Comparison of ENCODE assay signal across 11 cellular contexts in the genomic region with DNA sequence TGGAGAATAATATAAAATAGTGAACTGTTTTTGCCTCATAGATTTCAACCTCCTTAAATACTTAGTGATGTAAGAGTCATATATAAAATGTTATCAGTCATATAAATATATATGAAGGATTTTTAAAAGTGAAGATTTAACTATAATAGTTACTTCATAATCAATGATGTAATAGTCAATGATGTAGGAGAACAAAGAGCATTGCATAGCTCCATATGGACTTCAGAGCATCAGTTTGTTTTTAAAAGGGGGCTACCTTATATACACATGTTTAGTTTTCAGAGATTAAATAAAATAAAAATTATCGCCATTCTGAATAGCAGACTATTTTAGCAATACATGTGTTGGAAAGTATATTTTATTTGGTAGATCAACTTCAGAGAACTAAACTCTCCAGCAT. TPM values are rescaled to one million over a fixed set of nuclear protein-coding genes. Genes with fewer than 3 reads are reported as not detected.
A peak's percentile ranks its signal among the peaks of the same experiment; 100 is the strongest.
DNase-seq lines count a peak whose midpoint lies in the region; ATAC-seq, FAIRE-seq and TF ChIP-seq lines count a peak whose summit lies in the region.
"Had no signal": no experiment of that assay in that cellular context is flagged by ENCODE, and none has a peak within 500 bp of the region (broad histone marks: within the 10 kb centered on the region; RNA-seq: fewer than 3 reads in every experiment).

No MANE protein-coding gene starts in this region.

- peak overlapping the region; percentile 69; the same call in 1 of the 2 replicates for H3K9ac ChIP-seq in HepG2 (ENCODE audit: insufficient read depth, low read depth, low read length)

- H3K4me3 Mint-ChIP-seq in activated naive CD8-positive, alpha-beta T cell treated with anti-CD3 and anti-CD28 coated beads for 36 hours, result no peak overlapping the region

- TF ChIP-seq RAD21 in HepG2 (CRISPR knock-in tag; IDR thresholded peaks at IDR 0.05), result no peak

- no peak overlapping the region for H2AFZ ChIP-seq in HepG2 (ENCODE audit: low read length)

- no peak for TF ChIP-seq EP300 in HepG2 (IDR thresholded peaks at IDR 0.05; ENCODE audit: low read depth in 2 of 2, low read length in 2 of 2)
- TF ChIP-seq EP300 in HepG2 (CRISPR knock-in tag; IDR thresholded peaks at IDR 0.05; ENCODE audit: borderline replicate concordance), result no peak

- peaks cover 0 to 38% of the 10 kb centered on the region in 2 donors for H3K4me1 ChIP-seq in right atrium auricular region
- H3K4me1 ChIP-seq in HepG2 (ENCODE audit: insufficient read depth, low read length), result peaks cover 42% of the 10 kb centered on the region
- H3K4me1 ChIP-seq in uterus, result no peaks in the 10 kb centered on the region

- TF ChIP-seq POLR2A in HepG2 (IDR thresholded peaks at IDR 0.05; ENCODE audit: insufficient read depth in 1 of 2, low read depth in 2 of 2, low read length in 2 of 2) (no peak), uterus (IDR thresholded peaks at IDR 0.05) (no peak)

- H3K79me2 ChIP-seq in HepG2 (ENCODE audit: insufficient read depth, low read length), result peaks cover 72% of the 10 kb centered on the region

- 19% methylated on average over 1 of the region's 1 CpG for WGBS in HepG2 (ENCODE audit: low lambda C conversion rate)

- H3K36me3 ChIP-seq in right atrium auricular region (no peaks in the 10 kb centered on the region), HepG2 (replicated peaks in 1 of 2; ENCODE audit: control insufficient read depth in 1 of 2, insufficient read depth in 2 of 2, low read length in 2 of 2) (0 out of 5 replicates have a peak, but pooled peaks cover 0 to 4% of the 10 kb centered on the region in 2 experiments), uterus (no peaks in the 10 kb centered on the region), H7 (replicated peaks; ENCODE audit: control insufficient read depth, insufficient read depth, low read length) (no peaks in the 10 kb centered on the region)

- peak overlapping the region; percentile 86 for H3K27ac Mint-ChIP-seq in activated naive CD8-positive, alpha-beta T cell treated with anti-CD3 and anti-CD28 coated beads for 36 hours

- H3K4me3 ChIP-seq in right atrium auricular region, result peak overlapping the region; percentile 63 to 77
- H3K4me3 ChIP-seq in HepG2 (replicated peaks in 1 of 3; ENCODE audit: insufficient read depth in 1 of 3, low read depth in 2 of 3, low read length in 3 of 3), result peak overlapping the region; percentile 64 to 94 (median 76); a peak in 5 of 6 replicates
- H3K4me3 ChIP-seq in uterus, result peak overlapping the region; percentile 51 to 68
- no peak overlapping the region for H3K4me3 ChIP-seq in H7 (ENCODE audit: insufficient read depth, low read depth, low read length)

- H3K27ac ChIP-seq in right atrium auricular region, result peak overlapping the region in 1 of 2 donors; percentile 89
- no peak overlapping the region for H3K27ac ChIP-seq in HepG2 (ENCODE audit: extremely low read length, insufficient read depth, low read length)
- peak overlapping the region in 1 of 2 donors; percentile 90 for H3K27ac ChIP-seq in uterus

- H3K9me3 Mint-ChIP-seq in activated naive CD8-positive, alpha-beta T cell treated with anti-CD3 and anti-CD28 coated beads for 36 hours, result no peaks in the 10 kb centered on the region

- BruUV-seq in HepG2 (replicated peaks; lab: Mats Ljungman, UMichigan), result no TSS peak

- H3K4me2 ChIP-seq in HepG2 (ENCODE audit: low read depth, low read length), result peak overlapping the region; percentile 73

- TF ChIP-seq CTCF in right atrium auricular region (IDR thresholded peaks at IDR 0.05) (no peak), HepG2 (CRISPR knock-in tag; IDR thresholded peaks at IDR 0.05) (no peak), uterus (IDR thresholded peaks at IDR 0.05) (no peak)

- H3K27me3 ChIP-seq in right atrium auricular region (no peaks in the 10 kb centered on the region), HepG2 (ENCODE audit: control insufficient read depth in 1 of 2, insufficient read depth in 2 of 2, low read length in 2 of 2) (no peaks in the 10 kb centered on the region; a peak in 1 of 5 replicates), uterus (no peaks in the 10 kb centered on the region), H7 (ENCODE audit: control insufficient read depth, insufficient read depth, low read length) (no peaks in the 10 kb centered on the region)

- ATAC-seq in Right ventricle myocardium superior (ENCODE audit: poor library complexity) (no peak), HepG2 (no peak), HG02588 (IDR thresholded peaks at IDR 0.05; ENCODE audit: unreplicated experiment) (no peak), GM18870 (IDR thresholded peaks at IDR 0.05; ENCODE audit: unreplicated experiment) (no peak)

- peaks cover 36% of the 10 kb centered on the region for H3K4me1 Mint-ChIP-seq in activated naive CD8-positive, alpha-beta T cell treated with anti-CD3 and anti-CD28 coated beads for 36 hours

- no peaks in the 10 kb centered on the region for H3K27me3 Mint-ChIP-seq in activated naive CD8-positive, alpha-beta T cell treated with anti-CD3 and anti-CD28 coated beads for 36 hours

- intact Hi-C loops in Right ventricle myocardium superior (cut with DNase I) (no loop called here), HepG2 (cut with micrococcal nuclease; ENCODE audit: unreplicated experiment) (loop anchor here (5.0 kb wide), 1 partner anchor 71 kb away; the partner anchor contains the start of gene CCDC7), uterus (cut with DNase I; ENCODE audit: low total_unique reads) (no loop called here)

- DNase-seq in right atrium auricular region (ENCODE audit: low spot score) (no peak), Right ventricle myocardium superior (no peak), HepG2 (ENCODE audit: low spot score) (no peak), uterus (no peak), H7 (no peak)
- DNase-seq in activated naive CD8-positive, alpha-beta T cell treated with anti-CD3 and anti-CD28 coated beads for 36 hours, result no peak
- DNase-seq: NCI-H1105; occipital lobe; stimulated activated CD8-positive, alpha-beta memory T cell treated with anti-CD3 and anti-CD28 coated beads, Interleukin-4, amount 100 ng/mL, for 48 hours had no signal

- no peaks in the 10 kb centered on the region for H3K9me3 ChIP-seq in right atrium auricular region
- no peaks in the 10 kb centered on the region for H3K9me3 ChIP-seq in HepG2 (ENCODE audit: low read length)
- H3K9me3 ChIP-seq in uterus, result no peaks in the 10 kb centered on the region

- CTCF ChIA-PET in HepG2 (lab: Yijun Ruan, JAX; ENCODE audit: low intra/inter-chr PET ratio, low total read pairs), result no interaction called here

- H4K20me1 ChIP-seq in HepG2 (ENCODE audit: insufficient read depth, low read length), result peaks cover 14% of the 10 kb centered on the region

- FAIRE-seq in HepG2 (lab: Jason Lieb, UNC), result no peak

- in situ Hi-C loops in HepG2 (cut with HindIII; ENCODE audit: extremely low pct_ligation_motif_present, low pct_unique_long_range_greater_than_20kb), result no loop called here

- H3K36me3 Mint-ChIP-seq in activated naive CD8-positive, alpha-beta T cell treated with anti-CD3 and anti-CD28 coated beads for 36 hours, result peaks cover 17% of the 10 kb centered on the region

- POLR2A ChIA-PET in HepG2 (lab: Yijun Ruan, JAX), result interaction anchor here (1.2 kb wide), 1 partner anchor 29 kb away, joined by 3 read pairs; the partner anchor contains the start of gene EPC1

TF ChIP-seq in HepG2, 621 proteins besides CTCF, POLR2A, EP300 and RAD21:
- TF ChIP-seq ATF7 (IDR thresholded peaks at IDR 0.05) (peak; percentile 40), ATF7 (CRISPR knock-in tag; IDR thresholded peaks at IDR 0.05) (no peak), ESRRA (CRISPR knock-in tag; IDR thresholded peaks at IDR 0.05; ENCODE audit: low read depth) (no peak), ATF4 (CRISPR knock-in tag; IDR thresholded peaks at IDR 0.05) (0 out of 4 replicates have a peak, but pooled peaks of 1 of the 2 experiments have one; percentile 26)

RNA-seq across cellular contexts. Expression of gene EPC1, which starts 29.1 kb away (rescaled TPM):
- total RNA-seq in right atrium auricular region (10 to 100 TPM; 19.5 to 20.1 TPM), Right ventricle myocardium superior (17.3 TPM), HepG2 (2016; rRNA removed; fragmentation: Illumina TruSeq; extraction: Trizol) (23.6 and 28.7 TPM in 2 replicates), uterus (100 to 1,000 TPM in 1 of 4 donors, 10 to 100 TPM in 3; 34.7 to 109 (median 48.8) TPM)
- total RNA-seq in activated naive CD8-positive, alpha-beta T cell treated with anti-CD3 and anti-CD28 coated beads for 36 hours, result 10 to 100 TPM; 32.1 to 33.1 TPM
- 18.0 and 19.2 TPM in 2 replicates for total RNA-seq in HepG2 (2016; cell fraction: cytosol; rRNA removed; fragmentation: Illumina TruSeq; extraction: Trizol; ENCODE audit: low read depth)
- 25.1 and 29.8 TPM in 2 replicates for total RNA-seq in HepG2 (2016; cell fraction: insoluble cytoplasmic fraction; rRNA removed; fragmentation: Illumina TruSeq; extraction: Trizol)
- 26.1 and 31.2 TPM in 2 replicates for total RNA-seq in HepG2 (2016; cell fraction: membrane; rRNA removed; fragmentation: Illumina TruSeq; extraction: Trizol)
- 55.1 and 59.9 TPM in 2 replicates for total RNA-seq in HepG2 (2016; cell fraction: nucleus; rRNA removed; fragmentation: Illumina TruSeq; extraction: Trizol)
- polyA plus RNA-seq in HepG2 (2011; rRNA removed), result 39.2 and 44.2 TPM in 2 replicates
- 24.6 and 24.8 TPM in 2 replicates for polyA plus RNA-seq in HepG2 (2011; cell fraction: cytosol; rRNA removed)
- polyA plus RNA-seq in HepG2 (2011; cell fraction: nucleus; rRNA removed), result 51.1 and 64.3 TPM in 2 replicates
- polyA plus RNA-seq in HepG2 (2012), result 11.5 and 11.9 TPM in 2 replicates
- polyA plus RNA-seq in HepG2 (2016; cell fraction: cytosol; fragmentation: Illumina TruSeq; extraction: Trizol; ENCODE audit: low read depth), result 20.3 and 20.7 TPM in 2 replicates
- 22.1 and 22.7 TPM in 2 replicates for polyA plus RNA-seq in HepG2 (2016; cell fraction: insoluble cytoplasmic fraction; fragmentation: Illumina TruSeq; extraction: Trizol; ENCODE audit: low read depth)
- 22.4 and 25.4 TPM in 2 replicates for polyA plus RNA-seq in HepG2 (2016; cell fraction: membrane; fragmentation: Illumina TruSeq; extraction: Trizol; ENCODE audit: low read depth)
- 67.0 and 70.2 TPM in 2 replicates for polyA plus RNA-seq in HepG2 (2016; cell fraction: nucleus; fragmentation: Illumina TruSeq; extraction: Trizol; ENCODE audit: insufficient read depth, low read depth)
- 49.8 and 55.1 TPM in 2 replicates for polyA minus RNA-seq in HepG2 (2011; rRNA and poly(A)+ RNA removed; ENCODE audit: low replicate concordance)
- 15.8 and 17.6 TPM in 2 replicates for polyA minus RNA-seq in HepG2 (2011; cell fraction: cytosol; rRNA and poly(A)+ RNA removed)
- polyA minus RNA-seq in HepG2 (2011; cell fraction: nucleus; rRNA and poly(A)+ RNA removed), result 112 and 118 TPM in 2 replicates
- total RNA-seq in H7 (2014; rRNA removed; shearing (Covaris generic)), result 9.2 and 17.5 TPM in 2 replicates
